In the genomic region with DNA sequence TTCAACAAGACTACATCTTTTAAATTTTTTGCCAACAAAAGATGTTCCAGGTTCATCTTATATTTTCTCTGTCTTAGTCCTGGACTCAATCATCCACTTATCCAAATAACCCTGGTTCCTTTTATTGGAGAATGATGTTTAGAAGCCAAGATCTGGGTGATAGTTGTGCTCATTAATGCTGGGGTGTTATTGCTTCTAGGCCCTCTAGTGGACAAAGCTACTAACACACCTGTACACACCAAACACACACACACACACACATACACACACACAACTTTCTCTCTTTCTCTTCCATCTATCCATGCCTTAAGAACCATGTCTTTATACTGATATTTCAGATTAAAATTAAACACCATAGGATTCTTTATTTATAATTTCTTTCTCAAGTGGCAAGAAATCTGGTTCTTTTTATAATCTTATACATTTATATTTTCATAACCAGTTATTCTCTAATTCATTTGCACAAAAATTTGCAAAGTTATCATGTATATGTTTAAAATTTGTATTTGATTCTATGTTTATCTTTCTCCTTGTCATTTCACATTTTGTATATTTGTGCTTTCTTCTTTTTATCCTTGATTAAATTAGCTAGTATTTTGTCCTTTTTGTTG, we compare ENCODE assay signal across 11 cellular contexts.
DNase-seq lines count a peak whose midpoint lies in the region; ATAC-seq and TF ChIP-seq lines count a peak whose summit lies in the region.
"Had no signal": no experiment of that assay in that cellular context is flagged by ENCODE, and none has a peak within 500 bp of the region (broad histone marks: within the 10 kb centered on the region; RNA-seq: fewer than 3 reads in every experiment).

No MANE protein-coding gene starts in this region.

- TF ChIP-seq CTCF in Loucy (conservative IDR thresholded peaks at IDR 0.05; ENCODE audit: low read length) = peak; percentile 54
- TF ChIP-seq CTCF in cardiac fibroblast (IDR thresholded peaks at IDR 0.05; ENCODE audit: low read depth, low read length) = peak; percentile 45
- TF ChIP-seq CTCF in retinal pigment epithelial cell (conservative IDR thresholded peaks at IDR 0.05; ENCODE audit: low read depth, low read length) = peak; percentile 50

- H3K4me2 ChIP-seq in Loucy (ENCODE audit: low read depth, low read length, poor library complexity, severe bottlenecking) = no peak overlapping the region

- POLR2A ChIA-PET in activated CD4-positive, alpha-beta T cell treated with anti-CD3 and anti-CD28 coated beads, Interleukin-2, amount 10 ng/mL, durations not matched to agents 7 days and 5 days (lab: Charles Lee) = interaction anchor here (0.5 kb wide), 1 partner anchor 76 kb away, joined by 3 read pairs; no protein-coding TSS in a partner anchor

- H3K9me3 Mint-ChIP-seq in activated CD4-positive, alpha-beta T cell treated with anti-CD3 and anti-CD28 coated beads, Interleukin-2, amount 10 ng/mL, durations not matched to agents 7 days and 5 days = no peaks in the 10 kb centered on the region

- H3K27me3 Mint-ChIP-seq in activated CD4-positive, alpha-beta T cell treated with anti-CD3 and anti-CD28 coated beads, Interleukin-2, amount 10 ng/mL, durations not matched to agents 7 days and 5 days = peaks cover 27% of the 10 kb centered on the region

- no peak for ATAC-seq in GM18858 (IDR thresholded peaks at IDR 0.05; ENCODE audit: unreplicated experiment)

- H3K36me3 Mint-ChIP-seq in activated CD4-positive, alpha-beta T cell treated with anti-CD3 and anti-CD28 coated beads, Interleukin-2, amount 10 ng/mL, durations not matched to agents 7 days and 5 days (ENCODE audit: low read depth) = no peaks in the 10 kb centered on the region

- H3K27ac Mint-ChIP-seq in activated CD4-positive, alpha-beta T cell treated with anti-CD3 and anti-CD28 coated beads, Interleukin-2, amount 10 ng/mL, durations not matched to agents 7 days and 5 days = no peak overlapping the region

- no peaks in the 10 kb centered on the region for H3K4me1 Mint-ChIP-seq in activated CD4-positive, alpha-beta T cell treated with anti-CD3 and anti-CD28 coated beads, Interleukin-2, amount 10 ng/mL, durations not matched to agents 7 days and 5 days
- H3K4me1 Mint-ChIP-seq: naive B cell had no signal

- no peak overlapping the region for H3K4me3 Mint-ChIP-seq in activated CD4-positive, alpha-beta T cell treated with anti-CD3 and anti-CD28 coated beads, Interleukin-2, amount 10 ng/mL, durations not matched to agents 7 days and 5 days
- H3K4me3 Mint-ChIP-seq: naive B cell had no signal

- no peak overlapping the region for H3K9ac ChIP-seq in Loucy (ENCODE audit: low read depth, low read length, poor library complexity, severe bottlenecking)

- CTCF ChIA-PET in activated CD4-positive, alpha-beta T cell treated with anti-CD3 and anti-CD28 coated beads, Interleukin-2, amount 10 ng/mL, durations not matched to agents 7 days and 5 days (lab: Charles Lee) = interaction anchor here (0.6 to 1.1 kb wide), 3 partner anchors 8 to 67 kb away, joined by 3 read pairs; no protein-coding TSS in a partner anchor

- no peaks in the 10 kb centered on the region for H3K9me3 ChIP-seq in Loucy (ENCODE audit: insufficient read depth, low read depth, low read length)

- H4K20me1 ChIP-seq in Loucy (ENCODE audit: insufficient read depth, low read length, poor library complexity, severe bottlenecking) = no peaks in the 10 kb centered on the region

- no peaks in the 10 kb centered on the region for H3K36me3 ChIP-seq in Loucy (ENCODE audit: insufficient read depth, low read length)
- H3K36me3 ChIP-seq: esophagus muscularis mucosa had no signal

- no peaks in the 10 kb centered on the region for H3K9me2 ChIP-seq in Loucy (replicated peaks; ENCODE audit: low read depth, low read length)

- no peaks in the 10 kb centered on the region for H3K27me3 ChIP-seq in Loucy (ENCODE audit: insufficient read depth, low read length, poor library complexity, severe bottlenecking)

- H3K79me2 ChIP-seq in Loucy (ENCODE audit: insufficient read depth, low read length) = no peaks in the 10 kb centered on the region

- H3K4me3 ChIP-seq in Loucy (ENCODE audit: low read length, poor library complexity, severe bottlenecking) (no peak overlapping the region), cardiac fibroblast (replicated peaks in 1 of 2; ENCODE audit: low read depth in 2 of 2, low read length in 2 of 2) (no peak overlapping the region), retinal pigment epithelial cell (ENCODE audit: low read length) (no peak overlapping the region)
- H3K4me3 ChIP-seq: esophagus muscularis mucosa had no signal

- DNase-seq in NCI-H82 (lab: John Stamatoyannopoulos, UW) (peak; percentile 23), NCI-H82 treated with DMSO at 0.1 percent for 48 hours (lab: John Stamatoyannopoulos, UW; ENCODE audit: unreplicated experiment) (no peak), cardiac fibroblast (ENCODE audit: low read depth in 2 of 2) (peak in 1 of 2 donors; percentile 37), retinal pigment epithelial cell (ENCODE audit: low read depth) (no peak), T-helper 9 cell (no peak)
- no peak for DNase-seq in activated CD4-positive, alpha-beta T cell treated with anti-CD3 and anti-CD28 coated beads, Interleukin-2, amount 10 ng/mL, durations not matched to agents 7 days and 5 days
- DNase-seq: activated T-cell treated with anti-CD3 and anti-CD28 coated beads for 4 hours, naive B cell had no signal

- no peaks in the 10 kb centered on the region for H3K4me1 ChIP-seq in Loucy (ENCODE audit: insufficient read depth, low read length, poor library complexity, severe bottlenecking)
- H3K4me1 ChIP-seq: esophagus muscularis mucosa had no signal

- no peaks in the 10 kb centered on the region for H3F3A ChIP-seq in Loucy (ENCODE audit: low read depth)

- H2AFZ ChIP-seq in Loucy (ENCODE audit: low read length) = no peak overlapping the region
